Comparison of ENCODE assay signal across 14 cellular contexts in the genomic region with DNA sequence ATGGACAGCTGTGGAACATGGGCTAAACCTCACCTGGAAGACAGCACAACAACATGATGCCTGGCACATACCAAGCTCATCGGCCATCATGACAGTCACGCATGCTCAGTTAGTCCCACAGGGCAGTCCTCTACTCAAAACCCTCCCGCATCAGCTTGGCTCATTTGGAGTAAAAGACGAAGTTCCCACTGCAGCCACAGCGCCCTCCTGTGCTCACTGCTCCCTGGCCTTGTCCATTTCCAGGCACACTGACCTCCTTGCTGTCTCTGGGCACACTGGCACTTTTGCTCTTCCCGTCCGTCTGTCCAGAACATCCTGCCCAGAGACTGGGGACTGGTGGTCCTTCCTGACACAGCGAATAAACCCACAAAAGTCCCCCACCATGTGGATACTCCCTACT.
A peak's percentile ranks its signal among the peaks of the same experiment; 100 is the strongest.
DNase-seq lines count a peak whose midpoint lies in the region; ATAC-seq and TF ChIP-seq lines count a peak whose summit lies in the region.
"Had no signal": no experiment of that assay in that cellular context is flagged by ENCODE, and none has a peak within 500 bp of the region (broad histone marks: within the 10 kb centered on the region; RNA-seq: fewer than 3 reads in every experiment).

No MANE protein-coding gene starts in this region.

- no peak overlapping the region for H2BK15ac ChIP-seq in mesendoderm (replicated peaks; ENCODE audit: low read depth)

- POLR2A ChIA-PET in GM10248 (lab: Yijun Ruan, JAX): no interaction called here
- POLR2A ChIA-PET in HCT116 (lab: Charles Lee): no interaction called here

- H4K20me1 ChIP-seq in HCT116 (ENCODE audit: insufficient read depth): peaks cover 5% of the 10 kb centered on the region; the same call in 1 of the 2 replicates

- ATAC-seq in HCT116 (peak; percentile 44; the same call in 1 of the 2 replicates), GM18907 (IDR thresholded peaks at IDR 0.05; ENCODE audit: unreplicated experiment) (no peak), HG02885 (IDR thresholded peaks at IDR 0.05; ENCODE audit: poor library complexity, unreplicated experiment) (no peak)
- ATAC-seq: Panc1 had no signal

- no peak overlapping the region for H2BK5ac ChIP-seq in mesendoderm (ENCODE audit: low read length)

- RAD21 ChIA-PET in HCT116 (lab: Charles Lee; ENCODE audit: low non-redundant PET in 1 of 2, low total read pairs in 2 of 2, uncharacterized antibody in 2 of 2, unreplicated experiment in 2 of 2): no interaction called here

- H4K5ac ChIP-seq in mesendoderm (ENCODE audit: low read length): no peak overlapping the region

- H3K4me1 ChIP-seq in HCT116 (ENCODE audit: control insufficient read depth in 1 of 2, insufficient read depth in 2 of 2, low read length in 2 of 2): no peaks in the 10 kb centered on the region
- no peaks in the 10 kb centered on the region for H3K4me1 ChIP-seq in mesendoderm (ENCODE audit: control insufficient read depth, low read depth, low read length)
- H3K4me1 ChIP-seq: BE2C had no signal

- no CpG with 5 or more reads among the region's 8 CpGs for WGBS in mesendoderm (ENCODE audit: extremely low coverage, insufficient coverage, low lambda C conversion rate)

- H2AK5ac ChIP-seq in mesendoderm (ENCODE audit: low read length): no peak overlapping the region

- H3K79me1 ChIP-seq in mesendoderm (ENCODE audit: low read length): peaks cover 23% of the 10 kb centered on the region

- H3K4me3 ChIP-seq in HCT116 (replicated peaks in 1 of 2; ENCODE audit: low read depth in 1 of 2, low read length in 2 of 2) (no peak overlapping the region), brain microvascular endothelial cell (ENCODE audit: low read depth, low read length) (no peak overlapping the region), mesendoderm (ENCODE audit: low read length) (no peak overlapping the region)
- H3K4me3 ChIP-seq: esophagus muscularis mucosa had no signal

- no TSS peak for BruUV-seq in HCT116 (replicated peaks; lab: Mats Ljungman, UMichigan)

- H2AFZ ChIP-seq in HCT116 (ENCODE audit: low read depth, low read length, poor library complexity, severe bottlenecking): no peak overlapping the region

- no peak for TF ChIP-seq POLR2A in HCT116 (IDR thresholded peaks at IDR 0.05; ENCODE audit: borderline replicate concordance, extremely low read depth, insufficient read depth, insufficient read length)

- H3K56ac ChIP-seq in mesendoderm (ENCODE audit: low read length): no peak overlapping the region

- no peak overlapping the region for H3K4ac ChIP-seq in mesendoderm (ENCODE audit: low read depth, low read length)

- peak; percentile 14 for TF ChIP-seq CTCF in GM10248 (IDR thresholded peaks at IDR 0.05; ENCODE audit: control extremely low read depth, extremely low read depth, low read depth, missing control alignments)
- peak in 2 of 3 experiments; percentile 29 to 32; a peak in 4 of 6 replicates for TF ChIP-seq CTCF in HCT116 (IDR thresholded peaks at IDR 0.05 in 2 of 3, conservative IDR thresholded peaks at IDR 0.05 in 1 of 3; ENCODE audit: borderline replicate concordance in 1 of 3, insufficient read depth in 1 of 3, low read depth in 2 of 3, low read length in 2 of 3)
- TF ChIP-seq CTCF in brain microvascular endothelial cell (IDR thresholded peaks at IDR 0.05; ENCODE audit: low read depth, low read length, missing control alignments): peak; percentile 2

- H3K79me2 ChIP-seq in HCT116 (ENCODE audit: insufficient read depth, low read length) (peaks cover 71% of the 10 kb centered on the region), mesendoderm (ENCODE audit: control insufficient read depth, insufficient read depth, low read length) (peaks cover 12% of the 10 kb centered on the region)

- CTCF ChIA-PET in GM10248 (lab: Yijun Ruan, JAX) (interaction anchor here (0.7 to 1.3 kb wide), 6 partner anchors 9 to 72 kb away, joined by 3 read pairs; no protein-coding TSS in a partner anchor), HCT116 (lab: Charles Lee) (no interaction called here)

- H3K18ac ChIP-seq in mesendoderm (ENCODE audit: low read length): no peak overlapping the region

- no peak overlapping the region for H3K23ac ChIP-seq in mesendoderm (ENCODE audit: low read length)

- no peak overlapping the region for H3K9ac ChIP-seq in HCT116 (ENCODE audit: low read length)
- no peak overlapping the region for H3K9ac ChIP-seq in mesendoderm (ENCODE audit: low read length)

- intact Hi-C loops in HCT116 (cut with micrococcal nuclease): no loop called here

- H4K8ac ChIP-seq in mesendoderm (ENCODE audit: low read depth, low read length): no peak overlapping the region

- no peak overlapping the region for H3K4me2 ChIP-seq in HCT116 (ENCODE audit: low read length)
- no peak overlapping the region for H3K4me2 ChIP-seq in mesendoderm (ENCODE audit: low read length)

- DNase-seq in GM10248 (ENCODE audit: extremely low spot score) (no peak), HCT116 (ENCODE audit: low read depth, low spot score) (no peak), brain microvascular endothelial cell (no peak), mesendoderm (peak; percentile 50), superior temporal gyrus (ENCODE audit: extremely low spot score) (no peak)
- DNase-seq: activated gamma-delta T cell treated with Interleukin-2 at 50 U/mL for 16 hours, BE2C, dermis blood vessel endothelial cell, NCI-H2081, NCI-H524 treated with DMSO at 0.1 percent for 48 hours had no signal

- in situ Hi-C loops in brain microvascular endothelial cell (cut with HindIII; ENCODE audit: low pct_ligation_motif_present, low sequenced_read_pairs): no loop called here

- H3K27ac ChIP-seq in HCT116 (ENCODE audit: low read depth, low read length) (no peak overlapping the region), brain microvascular endothelial cell (no peak overlapping the region), mesendoderm (ENCODE audit: low read depth, low read length) (no peak overlapping the region)
- H3K27ac ChIP-seq: esophagus muscularis mucosa had no signal

- TF ChIP-seq RAD21 in HCT116 (IDR thresholded peaks at IDR 0.05; ENCODE audit: low read depth): no peak

- H3K27me3 ChIP-seq in HCT116 (ENCODE audit: insufficient read depth, low read length) (no peaks in the 10 kb centered on the region), brain microvascular endothelial cell (replicated peaks) (no peaks in the 10 kb centered on the region), mesendoderm (ENCODE audit: insufficient read depth, low read length, poor library complexity) (no peaks in the 10 kb centered on the region)
- H3K27me3 ChIP-seq: BE2C, esophagus muscularis mucosa had no signal

- no peaks in the 10 kb centered on the region for H3K9me2 ChIP-seq in HCT116 (ENCODE audit: insufficient read depth)

- no peaks in the 10 kb centered on the region for H3K9me3 ChIP-seq in HCT116 (ENCODE audit: control insufficient read depth in 1 of 2, insufficient read depth in 1 of 2, low read depth in 1 of 2, low read length in 2 of 2)
- H3K9me3 ChIP-seq: BE2C, esophagus muscularis mucosa had no signal

- H3K36me3 ChIP-seq in HCT116 (ENCODE audit: control insufficient read depth in 1 of 2, insufficient read depth in 2 of 2, low read length in 2 of 2): peaks cover 12 to 31% of the 10 kb centered on the region in 2 experiments
- peaks cover 34% of the 10 kb centered on the region for H3K36me3 ChIP-seq in brain microvascular endothelial cell (replicated peaks)
- H3K36me3 ChIP-seq in mesendoderm (ENCODE audit: control insufficient read depth, insufficient read depth, low read length): peaks cover 10% of the 10 kb centered on the region

- H2BK120ac ChIP-seq in mesendoderm (ENCODE audit: low read depth, low read length): no peak overlapping the region

TF ChIP-seq in HCT116, 20 proteins besides CTCF, POLR2A, EP300 and RAD21:
- TF ChIP-seq EZH2 (IDR thresholded peaks at IDR 0.05) (no peak), YY1 (IDR thresholded peaks at IDR 0.05; ENCODE audit: extremely low read depth, insufficient replicate concordance, low read depth, low read length) (no peak), MAX (IDR thresholded peaks at IDR 0.05) (no peak), SIN3A (IDR thresholded peaks at IDR 0.05; ENCODE audit: low read depth) (no peak), JUND (IDR thresholded peaks at IDR 0.05) (no peak), EZH2phosphoT487 (IDR thresholded peaks at IDR 0.05; ENCODE audit: borderline replicate concordance) (no peak)
